In the genomic region with DNA sequence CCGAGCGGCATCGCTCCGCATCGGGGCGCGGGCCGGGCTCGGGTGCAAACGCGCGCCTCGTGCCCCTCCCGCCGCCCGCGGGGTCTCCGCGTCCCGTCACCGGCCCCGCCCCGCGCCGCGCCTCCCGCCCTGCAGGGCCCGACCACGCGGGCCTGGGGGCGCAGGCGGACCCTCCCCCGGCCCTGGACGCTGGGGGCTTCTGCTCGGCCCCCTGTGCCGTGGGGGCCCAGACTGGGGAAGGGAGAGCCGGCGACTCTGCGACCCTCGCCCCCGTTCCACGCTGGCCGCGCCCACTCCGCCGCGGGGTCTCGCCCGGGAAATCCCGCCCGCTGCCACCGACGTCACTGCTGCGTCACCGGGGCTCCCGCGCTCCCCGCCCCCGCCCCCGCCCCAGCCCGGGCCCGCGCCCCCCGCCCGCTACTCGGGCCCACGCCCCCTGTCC, we compare ENCODE assay signal across 8 cellular contexts. TPM values are rescaled to one million over a fixed set of nuclear protein-coding genes. Genes with fewer than 3 reads are reported as not detected.
DNase-seq lines count a peak whose midpoint lies in the region; ATAC-seq and TF ChIP-seq lines count a peak whose summit lies in the region.

GNG4 (minus strand) TSS at position 63 of the 442 bp plus-strand sequence. CDS start 65,946 bp downstream, outside the sequence.

- DNase-seq in BE2C (peak; percentile 78), NCI-H345 treated with DMSO at 0.1 percent for 48 hours (lab: John Stamatoyannopoulos, UW; ENCODE audit: unreplicated experiment) (peak; percentile 31), brain microvascular endothelial cell (no peak), lung (ENCODE audit: low spot score) (no peak), upper lobe of left lung (peak in 1 of 2 donors; percentile 84), SKM-1 (lab: John Stamatoyannopoulos, UW; ENCODE audit: unreplicated experiment) (no peak)

- no peaks in the 10 kb centered on the region for H3K27me3 ChIP-seq in BE2C
- peaks cover 4% of the 10 kb centered on the region for H3K27me3 ChIP-seq in brain microvascular endothelial cell (replicated peaks)
- peaks cover 4% of the 10 kb centered on the region for H3K27me3 ChIP-seq in lung (ENCODE audit: control insufficient read depth, insufficient read depth)
- peaks cover 0 to 43% (median 18%) of the 10 kb centered on the region in 4 donors for H3K27me3 ChIP-seq in upper lobe of left lung

- no peaks in the 10 kb centered on the region for H3K9me3 ChIP-seq in BE2C
- peaks cover 0 to 6% of the 10 kb centered on the region in 2 donors for H3K9me3 ChIP-seq in lung (ENCODE audit: control insufficient read depth in 2 of 2, insufficient read depth in 1 of 2, low read length in 1 of 2)
- H3K9me3 ChIP-seq in upper lobe of left lung: no peaks in the 10 kb centered on the region

- H3K27ac ChIP-seq in brain microvascular endothelial cell: no peak within 1 kb of the TSS
- no peak within 1 kb of the TSS for H3K27ac ChIP-seq in lung (ENCODE audit: low read depth in 1 of 2, low read length in 1 of 2)
- H3K27ac ChIP-seq in upper lobe of left lung: no peak within 1 kb of the TSS

- in situ Hi-C loops in brain microvascular endothelial cell (cut with HindIII; ENCODE audit: low pct_ligation_motif_present, low sequenced_read_pairs): no loop called here

- H3K4me3 ChIP-seq in BE2C (ENCODE audit: low read depth, low read length) (peak within 1 kb of the TSS; percentile 95), brain microvascular endothelial cell (ENCODE audit: low read depth, low read length) (peak within 1 kb of the TSS; percentile 48), lung (peak within 1 kb of the TSS; percentile 35), upper lobe of left lung (peak within 1 kb of the TSS in 3 of 4 donors; percentile 51 to 59 (median 55))

- no peak for TF ChIP-seq CTCF in BE2C (IDR thresholded peaks at IDR 0.05; ENCODE audit: low read depth, low read length)
- no peak for TF ChIP-seq CTCF in brain microvascular endothelial cell (IDR thresholded peaks at IDR 0.05; ENCODE audit: low read depth, low read length, missing control alignments)
- no peak for TF ChIP-seq CTCF in lung (IDR thresholded peaks at IDR 0.05; ENCODE audit: control extremely low read depth, extremely low read depth)
- TF ChIP-seq CTCF in upper lobe of left lung (IDR thresholded peaks at IDR 0.05): no peak

- no peak for TF ChIP-seq POLR2A in upper lobe of left lung (IDR thresholded peaks at IDR 0.05)

- 0 to 1% methylated on average over 34 to 67 of the region's 67 CpGs for WGBS in lung, 2 donors
- 3% methylated on average over 6 of the region's 67 CpGs; no CpG with 5 or more reads in 1 of the 2 donors for WGBS in upper lobe of left lung, 2 donors

- H3K4me1 ChIP-seq in BE2C: peaks cover 10% of the 10 kb centered on the region
- peaks cover 6 to 15% of the 10 kb centered on the region in 2 donors for H3K4me1 ChIP-seq in lung (ENCODE audit: control insufficient read depth in 2 of 2, insufficient read depth in 2 of 2, low read length in 2 of 2)
- peaks cover 22 to 32% (median 25%) of the 10 kb centered on the region in 4 donors for H3K4me1 ChIP-seq in upper lobe of left lung

- H3K36me3 ChIP-seq in BE2C (no peaks in the 10 kb centered on the region), brain microvascular endothelial cell (replicated peaks) (no peaks in the 10 kb centered on the region), lung (ENCODE audit: control insufficient read depth in 2 of 2, insufficient read depth in 2 of 2, low read length in 2 of 2) (no peaks in the 10 kb centered on the region), upper lobe of left lung (no peaks in the 10 kb centered on the region)

- ATAC-seq in GM21367 (IDR thresholded peaks at IDR 0.05; ENCODE audit: unreplicated experiment) (peak; percentile 29), lung (ENCODE audit: insufficient read depth, low FRiP score) (no peak), upper lobe of left lung (ENCODE audit: low FRiP score in 2 of 2) (peak in 1 of 2 donors; percentile 26), HG02885 (IDR thresholded peaks at IDR 0.05; ENCODE audit: poor library complexity, unreplicated experiment) (no peak)

- no peak for TF ChIP-seq EP300 in upper lobe of left lung (IDR thresholded peaks at IDR 0.05)

RNA-seq across cellular contexts. Expression of gene GNG4, which starts in this region (rescaled TPM):
- polyA plus RNA-seq in BE2C (2012; ENCODE audit: insufficient read depth, insufficient read length, low read depth): 22.3 TPM
- total RNA-seq in lung (under 1 TPM; 0.21 to 0.57 TPM), upper lobe of left lung (under 1 TPM in 1 of 6 donors, not detected in 5; 0.20 TPM)
- under 1 TPM in 1 of 2 donors, not detected in 1; 0.11 TPM for polyA plus RNA-seq in lung

Comparison
In these comparisons a context has a peak if more than half of its experiments do, and no peak if none do; other contexts are left out.
1. DNase-seq: peak in BE2C (single experiment) and NCI-H345 treated with DMSO at 0.1 percent for 48 hours (single experiment); none in brain microvascular endothelial cell (single experiment), lung (single experiment) and SKM-1 (single experiment).
2. H3K4me3 ChIP-seq: peak in every context shown above with its lines; median percentile 95 in BE2C; 55 in upper lobe of left lung; 48 in brain microvascular endothelial cell; 35 in lung.